ENCODE assay signal across 8 cellular contexts in genomic region chr17:18158022-18158600, GRCh38. TPM values are rescaled to one million over a fixed set of nuclear protein-coding genes. Genes with fewer than 3 reads are reported as not detected.
A peak's percentile ranks its signal among the peaks of the same experiment; 100 is the strongest.
DNase-seq lines count a peak whose midpoint lies in the region; FAIRE-seq and TF ChIP-seq lines count a peak whose summit lies in the region.

No MANE protein-coding gene starts in this region.

- no peaks in the 10 kb centered on the region for H4K20me1 ChIP-seq in keratinocyte (ENCODE audit: control insufficient read depth, extremely low read depth, insufficient read depth, low read length)

- H3K27ac ChIP-seq in caudate nucleus (ENCODE audit: low read depth, low read length) (no peak overlapping the region), keratinocyte (ENCODE audit: control insufficient read depth, insufficient read depth, low read length) (no peak overlapping the region)

- H3K4me3 ChIP-seq in Jurkat, Clone E6-1 (ENCODE audit: low read length), result no peak overlapping the region
- peak overlapping the region; percentile 28 to 60 (median 39) for H3K4me3 ChIP-seq in keratinocyte (ENCODE audit: control insufficient read depth in 2 of 3, extremely low read depth in 1 of 3, insufficient read depth in 2 of 3, low read depth in 1 of 3, low read length in 3 of 3)

- TF ChIP-seq CTCF in keratinocyte (optimal IDR thresholded peaks at IDR 0.05 in 1 of 3, IDR thresholded peaks at IDR 0.05 in 1 of 3, conservative IDR thresholded peaks at IDR 0.05 in 1 of 3; ENCODE audit: extremely low read depth in 1 of 3, insufficient read depth in 2 of 3, low read length in 3 of 3), result no peak

- peak; percentile 64 for FAIRE-seq in keratinocyte (lab: Jason Lieb, UNC)

- peaks cover 9% of the 10 kb centered on the region for H3K4me1 ChIP-seq in keratinocyte (ENCODE audit: control insufficient read depth, extremely low read depth, insufficient read depth, low read length)

- H3K27me3 ChIP-seq in keratinocyte (ENCODE audit: control insufficient read depth, extremely low read depth, insufficient read depth, low read length), result no peaks in the 10 kb centered on the region

- H3K36me3 ChIP-seq in keratinocyte (ENCODE audit: control insufficient read depth in 2 of 2, extremely low read depth in 1 of 2, insufficient read depth in 2 of 2, low read length in 2 of 2), result no peaks in the 10 kb centered on the region

- peak overlapping the region; percentile 65 for H3K4me2 ChIP-seq in keratinocyte (ENCODE audit: control insufficient read depth, extremely low read depth, insufficient read depth, low read depth, low read length)

- no peaks in the 10 kb centered on the region for H3K9me3 ChIP-seq in keratinocyte (ENCODE audit: control insufficient read depth, low read depth, low read length)

- DNase-seq in SIG-M5 treated with dmso at 0.1 percent for 504 hours (lab: John Stamatoyannopoulos, UW; ENCODE audit: unreplicated experiment), result peak; percentile 84
- DNase-seq in SIG-M5 (lab: John Stamatoyannopoulos, UW), result no peak
- DNase-seq in Jurkat, Clone E6-1 (ENCODE audit: low read depth, low spot score), result peak; percentile 62
- DNase-seq in activated CD4-positive, CD25-positive, alpha-beta regulatory T cell treated with anti-CD3 and anti-CD28 coated beads, Interleukin-2, amount 50 U/mL, for 16 hours (ENCODE audit: low read depth, low spot score), result peak; percentile 78
- peak in 37 of 61 donors; percentile 8 to 90 (median 45) for DNase-seq in caudate nucleus (lab: John Stamatoyannopoulos, UW)
- DNase-seq in keratinocyte (ENCODE audit: low read depth, low spot score), result peak; percentile 84
- peak; percentile 93 to 97 for DNase-seq in stimulated activated CD4-positive, alpha-beta T cell treated with anti-CD3 and anti-CD28 coated beads, Interleukin-15, amount 100 ng/mL, for 48 hours (ENCODE audit: low read depth in 2 of 2)
- DNase-seq in HuH-7 (ENCODE audit: low spot score), result no peak

- no peaks in the 10 kb centered on the region for H3K79me2 ChIP-seq in keratinocyte (ENCODE audit: control insufficient read depth, insufficient read depth, low read length)

- H3K9me1 ChIP-seq in keratinocyte (ENCODE audit: control insufficient read depth, extremely low read depth, insufficient read depth, low read length), result no peaks in the 10 kb centered on the region

- peak overlapping the region; percentile 58 for H2AFZ ChIP-seq in keratinocyte (ENCODE audit: control insufficient read depth, low read length)

- no peak overlapping the region for H3K9ac ChIP-seq in keratinocyte (ENCODE audit: control insufficient read depth, extremely low read depth, insufficient read depth, low read length)

- dilution Hi-C loops in keratinocyte (cut with MboI; ENCODE audit: extremely low pct_ligation_motif_present, low sequenced_read_pairs), result no loop called here

RNA-seq across cellular contexts. Expression of gene ALKBH5, which starts 25.5 kb away (rescaled TPM):
- 37.7 TPM for polyA plus RNA-seq in Jurkat, Clone E6-1 (2012; ENCODE audit: insufficient read depth, insufficient read length)
- 41.5 to 71.3 TPM (median 50.2 TPM) in 3 replicates for polyA plus RNA-seq in keratinocyte
- polyA plus RNA-seq in keratinocyte (2011; ENCODE audit: low read depth), result 17.1 TPM
- 51.0 and 54.6 TPM in 2 replicates for polyA plus RNA-seq in keratinocyte (2011; cell fraction: cytosol; rRNA removed)
- 30.2 and 31.4 TPM in 2 replicates for polyA plus RNA-seq in keratinocyte (2011; cell fraction: nucleus; rRNA removed)
- polyA plus RNA-seq in keratinocyte (2012; ENCODE audit: low replicate concordance), result 27.8 and 45.8 TPM in 2 replicates
- 85.6 to 109 TPM (median 91.2 TPM) in 3 replicates for polyA minus RNA-seq in keratinocyte
- 113 TPM for polyA minus RNA-seq in keratinocyte (2011; cell fraction: cytosol; rRNA and poly(A)+ RNA removed)
- polyA minus RNA-seq in keratinocyte (2011; cell fraction: nucleus; rRNA and poly(A)+ RNA removed), result 29.6 and 33.9 TPM in 2 replicates

RNA-seq across cellular contexts. Expression of gene MYO15A, which starts 49.6 kb away (rescaled TPM):
- polyA plus RNA-seq in Jurkat, Clone E6-1 (2012; ENCODE audit: insufficient read depth, insufficient read length), result not detected
- polyA plus RNA-seq in keratinocyte, result 0.20 to 0.53 TPM (median 0.25 TPM) in 3 replicates
- polyA plus RNA-seq in keratinocyte (2011; ENCODE audit: low read depth), result 0.06 TPM
- polyA plus RNA-seq in keratinocyte (2011; cell fraction: cytosol; rRNA removed), result 0.10 and 0.27 TPM in 2 replicates
- 1.1 and 1.8 TPM in 2 replicates for polyA plus RNA-seq in keratinocyte (2011; cell fraction: nucleus; rRNA removed)
- polyA plus RNA-seq in keratinocyte (2012; ENCODE audit: low replicate concordance), result 0.21 and 0.28 TPM in 2 replicates
- 0.13 to 0.54 TPM in 2 of 3 replicates, not detected in the other for polyA minus RNA-seq in keratinocyte
- polyA minus RNA-seq in keratinocyte (2011; cell fraction: cytosol; rRNA and poly(A)+ RNA removed), result not detected
- 0.08 and 0.21 TPM in 2 replicates for polyA minus RNA-seq in keratinocyte (2011; cell fraction: nucleus; rRNA and poly(A)+ RNA removed)

Comparison
In these comparisons a context has a peak if more than half of its experiments do, and no peak if none do; other contexts are left out.
1. DNase-seq: peak in SIG-M5 treated with dmso at 0.1 percent for 504 hours (single experiment), Jurkat, Clone E6-1 (single experiment), activated CD4-positive, CD25-positive, alpha-beta regulatory T cell treated with anti-CD3 and anti-CD28 coated beads, Interleukin-2, amount 50 U/mL, for 16 hours (single experiment), caudate nucleus (37 of 61), keratinocyte (single experiment) and stimulated activated CD4-positive, alpha-beta T cell treated with anti-CD3 and anti-CD28 coated beads, Interleukin-15, amount 100 ng/mL, for 48 hours (2 of 2); none in SIG-M5 (single experiment) and HuH-7 (single experiment).